Comparison of ENCODE assay signal across 23 cellular contexts in genomic region chr2:200104015-200104414, GRCh38.
DNase-seq lines count a peak whose midpoint lies in the region; ATAC-seq, FAIRE-seq and TF ChIP-seq lines count a peak whose summit lies in the region.
"Had no signal": no experiment of that assay in that cellular context is flagged by ENCODE, and none has a peak within 500 bp of the region (broad histone marks: within the 10 kb centered on the region; RNA-seq: fewer than 3 reads in every experiment).

No MANE protein-coding gene starts in this region.

- TF ChIP-seq CTCF in choroid plexus epithelial cell (conservative IDR thresholded peaks at IDR 0.05; ENCODE audit: low read depth, low read length) (no peak), coronary artery (IDR thresholded peaks at IDR 0.05) (no peak), CD14-positive monocyte (IDR thresholded peaks at IDR 0.05) (no peak)

- no peak overlapping the region for H2BK120ac ChIP-seq in trophoblast cell (ENCODE audit: insufficient read depth, low read length, poor library complexity)

- FAIRE-seq in H54 (lab: Jason Lieb, UNC): peak; percentile 89
- peak; percentile 46 for FAIRE-seq in RCC 7860 (lab: Jason Lieb, UNC)
- FAIRE-seq: TTC549 had no signal

- no peak overlapping the region for H3K9ac ChIP-seq in trophoblast cell (ENCODE audit: low read length)

- H3K4me3 ChIP-seq in choroid plexus epithelial cell (ENCODE audit: low read depth, low read length) (no peak overlapping the region), trophoblast cell (ENCODE audit: low read depth, low read length) (no peak overlapping the region), coronary artery (no peak overlapping the region)
- H3K4me3 ChIP-seq: transverse colon had no signal

- peaks cover 4% of the 10 kb centered on the region for H3K79me1 ChIP-seq in trophoblast cell (ENCODE audit: low read length)

- no peak for TF ChIP-seq POLR2A in H54 (IDR thresholded peaks at IDR 0.05; ENCODE audit: low read depth, low read length)

- no peaks in the 10 kb centered on the region for H3K9me3 ChIP-seq in trophoblast cell (ENCODE audit: insufficient read depth, low read depth, low read length)
- H3K9me3 ChIP-seq: transverse colon had no signal

- H2AK5ac ChIP-seq in trophoblast cell (ENCODE audit: low read length): no peak overlapping the region

- no peak overlapping the region for H3K18ac ChIP-seq in trophoblast cell (ENCODE audit: low read length)

- ATAC-seq in GM19023 (IDR thresholded peaks at IDR 0.05; ENCODE audit: unreplicated experiment): no peak
- ATAC-seq: activated naive CD4-positive, alpha-beta T cell treated with anti-CD3 and anti-CD28 coated beads, Interleukin-2, amount 50 U/mL, for 72 hours; SK-N-SH treated with all-trans-retinoic acid at 6 μM for 48 hours had no signal

- intact Hi-C loops in CD14-positive monocyte (cut with micrococcal nuclease): no loop called here

- peaks cover 0 to 3% of the 10 kb centered on the region in 2 experiments for H3K4me1 ChIP-seq in trophoblast cell (ENCODE audit: control insufficient read depth in 1 of 2, insufficient read depth in 2 of 2, low read length in 2 of 2)
- H3K4me1 ChIP-seq: transverse colon had no signal

- no peak overlapping the region for H2BK5ac ChIP-seq in trophoblast cell (ENCODE audit: low read depth, low read length, poor library complexity)

- no peaks in the 10 kb centered on the region for H3K36me3 ChIP-seq in trophoblast cell (ENCODE audit: control insufficient read depth in 1 of 2, insufficient read depth in 2 of 2, low read length in 2 of 2)
- H3K36me3 ChIP-seq: transverse colon had no signal

- H3K36me3 Mint-ChIP-seq in CD14-positive monocyte: no peaks in the 10 kb centered on the region
- H3K36me3 Mint-ChIP-seq: activated CD4-positive, alpha-beta memory T cell treated with anti-CD3 and anti-CD28 coated beads for 36 hours; activated naive CD4-positive, alpha-beta T cell treated with anti-CD3 and anti-CD28 coated beads, Interleukin-2, amount 50 U/mL, for 72 hours had no signal

- H3K4ac ChIP-seq in trophoblast cell (ENCODE audit: low read depth, low read length): no peak overlapping the region

- peak overlapping the region; percentile 26 for H3K27ac ChIP-seq in trophoblast cell (ENCODE audit: low read depth, low read length)
- no peak overlapping the region for H3K27ac ChIP-seq in coronary artery
- H3K27ac ChIP-seq: C4-2B, transverse colon had no signal

- DNase-seq in H54 (ENCODE audit: insufficient read length, low spot score): peak; percentile 9
- DNase-seq in RCC 7860 (ENCODE audit: low spot score): peak; percentile 37
- peak; percentile 55 for DNase-seq in choroid plexus epithelial cell (ENCODE audit: low read depth)
- peak; percentile 45 to 66 for DNase-seq in trophoblast cell
- DNase-seq in coronary artery (ENCODE audit: low spot score): no peak
- DNase-seq in CD14-positive monocyte (ENCODE audit: low spot score): no peak
- no peak for DNase-seq in activated CD4-positive, alpha-beta T cell treated with anti-CD3 and anti-CD28 coated beads, Interleukin-2, amount 50 U/mL, for 48 hours
- DNase-seq: activated CD4-positive, alpha-beta memory T cell treated with anti-CD3 and anti-CD28 coated beads for 36 hours; activated T-cell treated with anti-CD3 and anti-CD28 coated beads, Interleukin-2, amount 50 U/mL, for 24 hours; DMS79; MM.1S; NCI-H2029; NCI-H510A treated with DMSO at 0.1 percent for 48 hours; nephron progenitor cell; stimulated activated CD4-positive, alpha-beta T cell treated with anti-CD3 and anti-CD28 coated beads, Interleukin-12 subunit alpha, Interleukin-12 subunit beta, amount 100 ng/mL, for 4 hours; stimulated activated naive CD4-positive, alpha-beta T cell; transverse colon had no signal

- peaks cover 0 to 2% (median 0%) of the 10 kb centered on the region in 7 donors for H3K9me3 Mint-ChIP-seq in CD14-positive monocyte
- H3K9me3 Mint-ChIP-seq: activated CD4-positive, alpha-beta memory T cell treated with anti-CD3 and anti-CD28 coated beads for 36 hours; activated naive CD4-positive, alpha-beta T cell treated with anti-CD3 and anti-CD28 coated beads, Interleukin-2, amount 50 U/mL, for 72 hours; activated T-cell treated with anti-CD3 and anti-CD28 coated beads, Interleukin-2, amount 50 U/mL, for 24 hours; nephron progenitor cell had no signal

- no peak overlapping the region for H3K4me3 Mint-ChIP-seq in CD14-positive monocyte
- H3K4me3 Mint-ChIP-seq: activated CD4-positive, alpha-beta memory T cell treated with anti-CD3 and anti-CD28 coated beads for 36 hours; activated T-cell treated with anti-CD3 and anti-CD28 coated beads, Interleukin-2, amount 50 U/mL, for 24 hours; nephron progenitor cell had no signal

- no peak overlapping the region for H2AFZ ChIP-seq in trophoblast cell (ENCODE audit: insufficient read depth, low read length, poor library complexity)

- H4K91ac ChIP-seq in trophoblast cell (ENCODE audit: low read depth, low read length): no peak overlapping the region

- H4K8ac ChIP-seq in trophoblast cell (ENCODE audit: low read depth, low read length): no peak overlapping the region

- no CpG with 5 or more reads among the region's 1 CpG for WGBS in trophoblast cell (ENCODE audit: extremely low coverage, insufficient coverage, insufficient read length)

- H2BK12ac ChIP-seq in trophoblast cell (ENCODE audit: low read length): no peak overlapping the region

- H3K27ac Mint-ChIP-seq in CD14-positive monocyte: no peak overlapping the region
- H3K27ac Mint-ChIP-seq: activated CD4-positive, alpha-beta memory T cell treated with anti-CD3 and anti-CD28 coated beads for 36 hours; activated naive CD4-positive, alpha-beta T cell treated with anti-CD3 and anti-CD28 coated beads, Interleukin-2, amount 50 U/mL, for 72 hours; activated T-cell treated with anti-CD3 and anti-CD28 coated beads, Interleukin-2, amount 50 U/mL, for 24 hours; nephron progenitor cell; progenitor cell of endocrine pancreas had no signal

- peaks cover 0 to 3% (median 3%) of the 10 kb centered on the region in 3 donors for H3K27me3 Mint-ChIP-seq in CD14-positive monocyte (ENCODE audit: low read depth in 3 of 3)
- H3K27me3 Mint-ChIP-seq: progenitor cell of endocrine pancreas had no signal

- no peaks in the 10 kb centered on the region for H3K27me3 ChIP-seq in trophoblast cell (ENCODE audit: insufficient read depth, low read length)
- H3K27me3 ChIP-seq: transverse colon had no signal

- no peak overlapping the region for H3K14ac ChIP-seq in trophoblast cell (ENCODE audit: low read length)

- no peak overlapping the region for H3K23ac ChIP-seq in trophoblast cell (ENCODE audit: low read length)

- no peaks in the 10 kb centered on the region for H3K4me1 Mint-ChIP-seq in CD14-positive monocyte
- H3K4me1 Mint-ChIP-seq: nephron progenitor cell had no signal

- H3K4me2 ChIP-seq in trophoblast cell (ENCODE audit: low read length): no peak overlapping the region

- H3K79me2 ChIP-seq in trophoblast cell (ENCODE audit: control insufficient read depth, insufficient read depth, low read length, poor library complexity): no peaks in the 10 kb centered on the region

- no peak overlapping the region for H4K12ac ChIP-seq in trophoblast cell (ENCODE audit: low read depth, low read length)

Comparison
In these comparisons a context has a peak if more than half of its experiments do, and no peak if none do; other contexts are left out.
1. DNase-seq: peak in H54 (single experiment), RCC 7860 (single experiment), choroid plexus epithelial cell (single experiment) and trophoblast cell (2 of 2); none in coronary artery (single experiment), CD14-positive monocyte (single experiment) and activated CD4-positive, alpha-beta T cell treated with anti-CD3 and anti-CD28 coated beads, Interleukin-2, amount 50 U/mL, for 48 hours (0 of 2).